In genomic region chr3:69454204-69454787, GRCh38 we compare ENCODE assay signal across 27 cellular contexts.
"Had no signal": no experiment of that assay in that cellular context is flagged by ENCODE, and none has a peak within 500 bp of the region (broad histone marks: within the 10 kb centered on the region; RNA-seq: fewer than 3 reads in every experiment).

No MANE protein-coding gene starts in this region.

- H3K4me3 Mint-ChIP-seq: IgD-negative memory B cell had no signal

- DNase-seq: Kasumi-1, MV-4-11, NCI-H1048, NCI-H1105, NCI-H1417, NCI-H1436 treated with DMSO at 0.1 percent for 48 hours, NCI-H1694, NCI-H187 treated with DMSO at 0.1 percent for 48 hours, NCI-H2029 treated with DMSO at 0.1 percent for 48 hours, NCI-H2171, NCI-H226, NCI-H446, NCI-H510A, NCI-H524 treated with DMSO at 0.1 percent for 48 hours, NCI-H69, NCI-H774, Right ventricle myocardium superior, RPMI8226, SIG-M5 had no signal

- H3K4me1 ChIP-seq: SJSA1 had no signal

- H3K27ac ChIP-seq: HL-60, KMS-11, SJSA1, SK-N-MC had no signal

- H3K9me3 Mint-ChIP-seq: IgD-negative memory B cell had no signal

- H3K9ac ChIP-seq: KMS-11 had no signal

- ATAC-seq: K562 had no signal

- H3K27ac Mint-ChIP-seq: IgD-negative memory B cell had no signal

- H3K36me3 ChIP-seq: SJSA1 had no signal

- H3K9me3 ChIP-seq: SJSA1 had no signal

- H3K36me3 Mint-ChIP-seq: IgD-negative memory B cell had no signal

- H3K27me3 ChIP-seq: SJSA1 had no signal

- FAIRE-seq: HTR-8/SVneo, K562, RCC 7860 had no signal

- H3K4me3 ChIP-seq: K562, SJSA1, SK-N-MC had no signal
